8 cellular contexts compared by ENCODE assay signal in genomic region chr17:71438631-71439146, GRCh38.
A peak's percentile ranks its signal among the peaks of the same experiment; 100 is the strongest.
DNase-seq lines count a peak whose midpoint lies in the region; ATAC-seq and TF ChIP-seq lines count a peak whose summit lies in the region.

No MANE protein-coding gene starts in this region.

- H3K4me1 Mint-ChIP-seq in activated T-cell treated with anti-CD3 and anti-CD28 coated beads, Interleukin-2, amount 50 U/mL, for 24 hours (ENCODE audit: low read depth), result no peaks in the 10 kb centered on the region

- H3K9me3 ChIP-seq in smooth muscle cell (replicated peaks; ENCODE audit: low read depth), result no peaks in the 10 kb centered on the region

- peaks cover 16% of the 10 kb centered on the region for H3K4me1 ChIP-seq in smooth muscle cell (ENCODE audit: low read depth)

- peak overlapping the region; percentile 80 for H3K9ac ChIP-seq in smooth muscle cell (ENCODE audit: low read depth)

- H4K20me1 ChIP-seq in smooth muscle cell (ENCODE audit: low read depth), result no peaks in the 10 kb centered on the region

- no peak overlapping the region for H2AFZ ChIP-seq in smooth muscle cell (ENCODE audit: low read depth)

- peak overlapping the region; percentile 55 for H3K4me2 ChIP-seq in smooth muscle cell

- no peak overlapping the region for H3K4me3 ChIP-seq in epithelial cell of esophagus (ENCODE audit: low read length)
- H3K4me3 ChIP-seq in smooth muscle cell, result no peak overlapping the region

- H3K79me2 ChIP-seq in smooth muscle cell (ENCODE audit: low read depth), result no peaks in the 10 kb centered on the region

- TF ChIP-seq CTCF in epithelial cell of esophagus (IDR thresholded peaks at IDR 0.05; ENCODE audit: insufficient read depth, low read depth, low read length, missing control alignments) (no peak), smooth muscle cell (IDR thresholded peaks at IDR 0.05; ENCODE audit: borderline replicate concordance, insufficient read depth, poor library complexity, severe bottlenecking) (no peak)

- no peaks in the 10 kb centered on the region for H3K27me3 ChIP-seq in smooth muscle cell (ENCODE audit: low read depth)

- no peak for ATAC-seq in HG03196 (IDR thresholded peaks at IDR 0.05; ENCODE audit: unreplicated experiment)

- 1% methylated on average over 5 of the region's 5 CpGs for WGBS in smooth muscle cell (ENCODE audit: low lambda C conversion rate)

- peaks cover 3% of the 10 kb centered on the region for H3K9me3 Mint-ChIP-seq in activated T-cell treated with anti-CD3 and anti-CD28 coated beads, Interleukin-2, amount 50 U/mL, for 24 hours

- H3K27me3 Mint-ChIP-seq in activated T-cell treated with anti-CD3 and anti-CD28 coated beads, Interleukin-2, amount 50 U/mL, for 24 hours, result no peaks in the 10 kb centered on the region

- peaks cover 24% of the 10 kb centered on the region for H3F3A ChIP-seq in smooth muscle cell (ENCODE audit: low read depth)

- no peaks in the 10 kb centered on the region for H3K36me3 Mint-ChIP-seq in activated T-cell treated with anti-CD3 and anti-CD28 coated beads, Interleukin-2, amount 50 U/mL, for 24 hours (ENCODE audit: low read depth)

- H3K36me3 ChIP-seq in smooth muscle cell (ENCODE audit: low read depth), result no peaks in the 10 kb centered on the region

- no peak overlapping the region for H3K4me3 Mint-ChIP-seq in activated T-cell treated with anti-CD3 and anti-CD28 coated beads, Interleukin-2, amount 50 U/mL, for 24 hours

- peak overlapping the region; percentile 99 for H3K27ac ChIP-seq in smooth muscle cell (ENCODE audit: low read depth)

- H3K27ac Mint-ChIP-seq in activated T-cell treated with anti-CD3 and anti-CD28 coated beads, Interleukin-2, amount 50 U/mL, for 24 hours, result no peak overlapping the region

- DNase-seq in HCEC 1CT (peak; percentile 96), NCI-H2227 treated with DMSO at 0.1 percent for 48 hours (lab: John Stamatoyannopoulos, UW) (peak; percentile 43), epithelial cell of esophagus (ENCODE audit: low read depth) (peak; percentile 96), smooth muscle cell (lab: John Stamatoyannopoulos, UW; ENCODE audit: unreplicated experiment) (no peak), iPS-NIHi7 (ENCODE audit: extremely low spot score) (no peak), germinal center (ENCODE audit: low spot score) (no peak)
- DNase-seq in activated T-cell treated with anti-CD3 and anti-CD28 coated beads, Interleukin-2, amount 50 U/mL, for 24 hours, result no peak

Comparison
In these comparisons a context has a peak if more than half of its experiments do, and no peak if none do; other contexts are left out.
1. DNase-seq: peak in HCEC 1CT (single experiment), NCI-H2227 treated with DMSO at 0.1 percent for 48 hours (single experiment) and epithelial cell of esophagus (single experiment); none in smooth muscle cell (single experiment), activated T-cell treated with anti-CD3 and anti-CD28 coated beads, Interleukin-2, amount 50 U/mL, for 24 hours (single experiment), iPS-NIHi7 (single experiment) and germinal center (single experiment).